Comparison of ENCODE assay signal across 8 cellular contexts in the genomic region with DNA sequence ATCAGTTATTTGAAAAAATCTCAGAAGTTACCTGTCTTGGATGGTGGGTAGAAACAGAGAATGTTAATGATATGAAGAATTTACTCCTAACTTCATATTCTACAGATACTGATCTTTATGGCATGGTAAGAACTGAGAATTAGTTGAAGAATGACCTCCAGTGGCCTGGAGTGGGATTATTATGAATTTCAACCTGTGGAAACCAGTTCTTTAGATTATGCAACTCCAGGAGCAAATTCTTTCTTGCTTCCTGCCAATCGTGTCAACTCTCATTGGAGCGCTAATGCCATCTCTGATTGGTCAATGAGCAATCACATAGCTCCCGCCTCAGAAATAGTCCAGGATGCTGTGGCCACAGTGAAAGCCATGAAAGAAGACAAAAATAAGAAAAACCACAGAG. TPM values are rescaled to one million over a fixed set of nuclear protein-coding genes. Genes with fewer than 3 reads are reported as not detected.
DNase-seq lines count a peak whose midpoint lies in the region; ATAC-seq and TF ChIP-seq lines count a peak whose summit lies in the region.

No MANE protein-coding gene starts in this region.

- H3K27me3 Mint-ChIP-seq in WTC11 (ENCODE audit: low read depth) (no peaks in the 10 kb centered on the region), T-helper 17 cell (no peaks in the 10 kb centered on the region)

- ATAC-seq in WTC11 (peak; percentile 45), GM18520 (IDR thresholded peaks at IDR 0.05; ENCODE audit: unreplicated experiment) (no peak), HG02852 (IDR thresholded peaks at IDR 0.05; ENCODE audit: unreplicated experiment) (no peak), T-helper 17 cell (no peak)

- H3K4me3 ChIP-seq in suprapubic skin = no peak overlapping the region

- TF ChIP-seq CTCF in WTC11 (IDR thresholded peaks at IDR 0.05) (no peak), suprapubic skin (IDR thresholded peaks at IDR 0.05) (no peak)

- H3K4me1 Mint-ChIP-seq in WTC11 (no peaks in the 10 kb centered on the region), T-helper 17 cell (peaks cover 5% of the 10 kb centered on the region)

- H3K4me3 Mint-ChIP-seq in WTC11 (no peak overlapping the region), T-helper 17 cell (no peak overlapping the region)

- H3K9me3 ChIP-seq in T-helper 17 cell (ENCODE audit: control insufficient read depth, low read length, poor library complexity, severe bottlenecking) (no peaks in the 10 kb centered on the region), suprapubic skin (no peaks in the 10 kb centered on the region)

- no peak for TF ChIP-seq EP300 in suprapubic skin (IDR thresholded peaks at IDR 0.05)

- no peaks in the 10 kb centered on the region for H3K4me1 ChIP-seq in suprapubic skin

- in situ Hi-C loops in G401 (cut with HindIII; ENCODE audit: low sequenced_read_pairs) = no loop called here

- POLR2A ChIA-PET in WTC11 (lab: Charles Lee) = interaction anchor here (0.6 kb wide), 1 partner anchor 196 kb away, joined by 4 read pairs; no protein-coding TSS in a partner anchor

- H3K36me3 Mint-ChIP-seq in WTC11 = no peaks in the 10 kb centered on the region
- H3K36me3 Mint-ChIP-seq in T-helper 17 cell (ENCODE audit: low read depth) = no peaks in the 10 kb centered on the region

- DNase-seq in G401 (ENCODE audit: low spot score) = peak; percentile 62
- peak; percentile 40 for DNase-seq in LHCN-M2 (ENCODE audit: low read depth)
- DNase-seq in WTC11 (ENCODE audit: low spot score) = no peak
- DNase-seq in kidney glomerular epithelial cell (lab: John Stamatoyannopoulos, UW) = peak; percentile 77
- DNase-seq in T-helper 17 cell = no peak
- DNase-seq in suprapubic skin (ENCODE audit: low spot score in 2 of 2) = no peak

- TF ChIP-seq POLR2A in suprapubic skin (IDR thresholded peaks at IDR 0.05) = no peak

- CTCF ChIA-PET in WTC11 (lab: Charles Lee) = interaction anchor here (0.7 to 4.2 kb wide), 4 partner anchors 11 to 286 kb away, joined by 3 to 21 read pairs (median 4); no protein-coding TSS in a partner anchor

- H3K27me3 ChIP-seq in suprapubic skin = no peaks in the 10 kb centered on the region

- 22% methylated on average over 3 of the region's 3 CpGs for WGBS in suprapubic skin

- H3K27ac Mint-ChIP-seq in WTC11 = no peak overlapping the region
- no peak overlapping the region for H3K27ac Mint-ChIP-seq in T-helper 17 cell

- H3K27ac ChIP-seq in suprapubic skin = no peak overlapping the region

- no peaks in the 10 kb centered on the region for H3K36me3 ChIP-seq in suprapubic skin

- 0 out of 2 replicates have a peak, but pooled peaks cover 5% of the 10 kb centered on the region for H3K9me3 Mint-ChIP-seq in WTC11

TF ChIP-seq in WTC11, 78 proteins besides CTCF, POLR2A, EP300 and RAD21:
- 0 out of 2 replicates have a peak, but pooled peaks have one; percentile 15 for TF ChIP-seq NFYB (CRISPR knock-in tag; conservative IDR thresholded peaks at IDR 0.05; ENCODE audit: low read depth)
- no peak for TF ChIP-seq FOXP1 (CRISPR knock-in tag; IDR thresholded peaks at IDR 0.05; ENCODE audit: borderline replicate concordance)

RNA-seq across cellular contexts. Expression of gene LYRM2, which starts 40.6 kb away (rescaled TPM):
- 17.0 and 19.9 TPM in 2 replicates for total RNA-seq in G401 (2014; rRNA removed; shearing (Covaris generic))
- total RNA-seq in LHCN-M2 (2014; rRNA removed) = 46.6 and 50.7 TPM in 2 replicates
- polyA plus RNA-seq in LHCN-M2 (2012) = 20.9 TPM
- total RNA-seq in WTC11 (2021) = 21.3 to 22.2 TPM (median 21.8 TPM) in 3 replicates
- 10 to 100 TPM; 21.5 to 24.6 TPM for total RNA-seq in T-helper 17 cell
- total RNA-seq in suprapubic skin = 10 to 100 TPM in 3 of 4 donors, 1 to 10 TPM in 1; 8.1 to 19.5 (median 14.4) TPM

Comparison
In these comparisons a context has a peak if more than half of its experiments do, and no peak if none do; other contexts are left out.
1. DNase-seq: peak in G401 (single experiment), LHCN-M2 (single experiment) and kidney glomerular epithelial cell (single experiment); none in WTC11 (single experiment), T-helper 17 cell (0 of 3) and suprapubic skin (0 of 2).